Comparison of ENCODE assay signal across 25 cellular contexts in genomic region chr9:126670270-126670669, GRCh38. TPM values are rescaled to one million over a fixed set of nuclear protein-coding genes. Genes with fewer than 3 reads are reported as not detected.
"Had no signal": no experiment of that assay in that cellular context is flagged by ENCODE, and none has a peak within 500 bp of the region (broad histone marks: within the 10 kb centered on the region; RNA-seq: fewer than 3 reads in every experiment).

No MANE protein-coding gene starts in this region.

- FAIRE-seq: HTR-8/SVneo, K562, RCC 7860 had no signal

- H3K36me3 ChIP-seq: SJSA1 had no signal

- H3K9me3 ChIP-seq: SJSA1 had no signal

- H3K4me1 ChIP-seq: SJSA1 had no signal

- H3K9ac ChIP-seq: KMS-11 had no signal

- H3K27ac ChIP-seq: HL-60, KMS-11, SJSA1, SK-N-MC had no signal

- DNase-seq: Kasumi-1, MM.1S, NCI-H1092 treated with DMSO at 0.1 percent for 48 hours, NCI-H1436, NCI-H187, NCI-H2029, NCI-H2081 treated with DMSO at 0.1 percent for 48 hours, NCI-H2171, NCI-H226, NCI-H446, NCI-H510A, NCI-H524 treated with DMSO at 0.1 percent for 48 hours, NCI-H69, NCI-H774, Right ventricle myocardium superior, RPMI8226, SIG-M5 had no signal

- ATAC-seq: K562 had no signal

- H3K4me2 ChIP-seq: KMS-11 had no signal

- H3K4me3 ChIP-seq: K562, SJSA1, SK-N-MC had no signal

RNA-seq across cellular contexts. Expression of gene LMX1B, which starts 56.5 kb away (rescaled TPM):
- total RNA-seq: K562, SJSA1 had no signal
- polyA plus RNA-seq: IgD-negative memory B cell, K562 had no signal
